ENCODE assay signal across 13 cellular contexts in genomic region chr21:26945916-26946315, GRCh38. TPM values are rescaled to one million over a fixed set of nuclear protein-coding genes. Genes with fewer than 3 reads are reported as not detected.
A peak's percentile ranks its signal among the peaks of the same experiment; 100 is the strongest.
DNase-seq lines count a peak whose midpoint lies in the region; ATAC-seq, FAIRE-seq and TF ChIP-seq lines count a peak whose summit lies in the region.
"Had no signal": no experiment of that assay in that cellular context is flagged by ENCODE, and none has a peak within 500 bp of the region (broad histone marks: within the 10 kb centered on the region; RNA-seq: fewer than 3 reads in every experiment).

No MANE protein-coding gene starts in this region.

- no peaks in the 10 kb centered on the region for H3K27me3 ChIP-seq in skeletal muscle satellite cell (ENCODE audit: control insufficient read depth, insufficient read depth, low read length)
- H3K27me3 ChIP-seq: BLaER1 had no signal

- peak; percentile 74 for DNase-seq in G401 (ENCODE audit: low spot score)
- peak; percentile 6 for DNase-seq in kidney tubule cell (ENCODE audit: low spot score)
- DNase-seq in GM19239 (ENCODE audit: insufficient read length, low spot score), result no peak
- DNase-seq in NCI-H1092 treated with DMSO at 0.1 percent for 48 hours (lab: John Stamatoyannopoulos, UW), result no peak
- DNase-seq: NCI-H1048 had no signal

- in situ Hi-C loops in G401 (cut with HindIII; ENCODE audit: low sequenced_read_pairs), result no loop called here

- H3K4me3 ChIP-seq in skeletal muscle satellite cell (ENCODE audit: low read length), result peak overlapping the region; percentile 25
- H3K4me3 ChIP-seq: BLaER1 had no signal

- peak overlapping the region; percentile 60 for H3K4me2 ChIP-seq in skeletal muscle satellite cell (ENCODE audit: low read length)
- H3K4me2 ChIP-seq: BLaER1 had no signal

- peaks cover 31% of the 10 kb centered on the region for H3K4me1 Mint-ChIP-seq in brain

- H3K9ac ChIP-seq in skeletal muscle satellite cell (ENCODE audit: low read depth, low read length), result peak overlapping the region; percentile 24
- H3K9ac ChIP-seq: BLaER1 had no signal

- H3K9me3 Mint-ChIP-seq in brain, result no peaks in the 10 kb centered on the region

- no peaks in the 10 kb centered on the region for H3K27me3 Mint-ChIP-seq in brain

- FAIRE-seq in GM19239 (lab: Jason Lieb, UNC), result no peak
- FAIRE-seq: keratinocyte had no signal

- H3K27ac Mint-ChIP-seq in brain, result peak overlapping the region in 3 of 5 experiments; percentile 40 to 85 (median 82)

- peaks cover 2% of the 10 kb centered on the region for H3K36me3 ChIP-seq in skeletal muscle satellite cell (ENCODE audit: insufficient read depth, low read length)
- H3K36me3 ChIP-seq: BLaER1 had no signal

- no peaks in the 10 kb centered on the region for H3K9me3 ChIP-seq in skeletal muscle satellite cell (replicated peaks; ENCODE audit: low read length)
- H3K9me3 ChIP-seq: BLaER1 had no signal

- ATAC-seq in HG02840 (IDR thresholded peaks at IDR 0.05; ENCODE audit: low FRiP score, unreplicated experiment), result no peak
- ATAC-seq in GM19463 (IDR thresholded peaks at IDR 0.05; ENCODE audit: unreplicated experiment), result no peak

- no peak for TF ChIP-seq CTCF in brain (conservative IDR thresholded peaks at IDR 0.05)

- no peaks in the 10 kb centered on the region for H3K36me3 Mint-ChIP-seq in brain

- H3K4me3 Mint-ChIP-seq in brain, result peak overlapping the region in 3 of 5 experiments; percentile 2 to 59 (median 41)

- peaks cover 30% of the 10 kb centered on the region for H3K4me1 ChIP-seq in skeletal muscle satellite cell (ENCODE audit: control insufficient read depth, insufficient read depth, low read length)

RNA-seq across cellular contexts. Expression of gene ADAMTS5, which starts 21.0 kb away (rescaled TPM):
- total RNA-seq in G401 (2014; rRNA removed; shearing (Covaris generic)), result not detected in 2 replicates
- 0.22 TPM for polyA plus RNA-seq in brain (ENCODE audit: insufficient read depth, low read depth, low replicate concordance)
- total RNA-seq in skeletal muscle satellite cell (2012; rRNA removed), result 24.2 and 41.1 TPM in 2 replicates
- total RNA-seq: activated CD8-positive, alpha-beta memory T cell treated with anti-CD3 and anti-CD28 coated beads for 36 hours; T-helper 1 cell treated with Interleukin-12 subunit alpha and Interleukin-12 subunit beta and Interleukin-4 antibody, amounts not matched to agents 30 ng/mL and 1 ng/mL, for 36 hours had no signal

Comparison
In these comparisons a context has a peak if more than half of its experiments do, and no peak if none do; other contexts are left out.
1. DNase-seq: peak in G401 (single experiment) and kidney tubule cell (single experiment); none in GM19239 (single experiment) and NCI-H1092 treated with DMSO at 0.1 percent for 48 hours (single experiment).